ENCODE assay signal across 8 cellular contexts in the genomic region with DNA sequence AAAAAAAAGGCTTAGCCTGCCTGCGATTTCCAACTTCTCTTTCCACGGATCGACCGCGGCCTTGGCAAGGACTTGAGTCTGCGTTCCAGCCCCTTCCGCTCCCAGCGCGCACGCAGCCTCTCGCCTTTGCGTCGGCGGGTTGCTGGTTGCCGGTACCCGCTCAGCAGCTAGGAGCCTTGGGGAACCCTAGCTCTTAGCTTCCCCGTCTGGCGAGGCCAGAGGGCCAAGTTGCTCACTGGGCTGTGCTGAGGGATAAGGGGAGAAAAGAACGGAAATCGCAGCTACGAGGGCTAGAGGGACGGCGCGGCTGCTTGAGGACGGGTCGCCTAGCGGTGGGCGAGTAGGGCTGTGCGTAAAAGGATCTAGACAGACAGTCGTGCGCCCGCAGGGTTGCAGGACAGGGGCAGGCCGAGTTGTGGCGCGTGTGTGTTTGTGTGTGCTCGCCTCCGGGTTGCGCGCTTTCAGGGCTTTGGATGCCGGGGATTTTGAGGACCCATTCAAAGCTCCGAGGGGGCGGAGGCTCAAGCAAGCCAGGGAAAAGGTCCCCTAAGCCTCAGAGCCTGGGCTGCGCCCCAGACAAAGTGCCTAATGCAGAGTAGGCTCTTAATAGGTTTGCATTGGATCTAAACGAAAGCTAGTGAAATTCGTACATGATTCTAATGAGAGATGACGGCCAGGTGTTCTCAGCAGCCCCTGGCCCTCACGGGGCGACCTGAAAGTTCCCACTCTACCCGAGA. TPM values are rescaled to one million over a fixed set of nuclear protein-coding genes. Genes with fewer than 3 reads are reported as not detected.
DNase-seq lines count a peak whose midpoint lies in the region; ATAC-seq, FAIRE-seq and TF ChIP-seq lines count a peak whose summit lies in the region.

No MANE protein-coding gene starts in this region.

- no peak for ATAC-seq in HG03135 (IDR thresholded peaks at IDR 0.05; ENCODE audit: unreplicated experiment)
- no peak for ATAC-seq in GM19324 (IDR thresholded peaks at IDR 0.05; ENCODE audit: low FRiP score, unreplicated experiment)

- H3K9ac ChIP-seq in astrocyte (ENCODE audit: low read length) = no peak overlapping the region

- peak; percentile 20 for TF ChIP-seq CTCF in astrocyte (IDR thresholded peaks at IDR 0.05; ENCODE audit: insufficient read depth, low read depth, low read length)

- H3K4me2 ChIP-seq in astrocyte (ENCODE audit: low read length) = peak overlapping the region; percentile 92

- H3K4me1 Mint-ChIP-seq in astrocyte (ENCODE audit: low read depth, unreplicated experiment) = peaks cover 12% of the 10 kb centered on the region

- peak overlapping the region; percentile 55 for H3K4me3 ChIP-seq in astrocyte (ENCODE audit: insufficient read depth, low read depth, low read length)
- peak overlapping the region; percentile 42 for H3K4me3 ChIP-seq in iPS-18c (ENCODE audit: insufficient read depth, low read depth, low read length)
- H3K4me3 ChIP-seq in skeletal muscle cell (ENCODE audit: low read depth, low read length) = peak overlapping the region; percentile 47

- H3K27ac Mint-ChIP-seq in astrocyte (ENCODE audit: unreplicated experiment) = peak overlapping the region; percentile 66

- peak overlapping the region; percentile 58 for H3K4me3 Mint-ChIP-seq in astrocyte (ENCODE audit: unreplicated experiment)

- H3K27me3 Mint-ChIP-seq in astrocyte (ENCODE audit: low read depth, unreplicated experiment) = peaks cover 75% of the 10 kb centered on the region

- H3K79me2 ChIP-seq in astrocyte (ENCODE audit: insufficient read depth, low read length) = no peaks in the 10 kb centered on the region

- peaks cover 4% of the 10 kb centered on the region for H3K36me3 Mint-ChIP-seq in astrocyte (ENCODE audit: low read depth, unreplicated experiment)

- peak overlapping the region; percentile 91 for H2AFZ ChIP-seq in astrocyte (ENCODE audit: low read depth, low read length)

- FAIRE-seq in astrocyte (lab: Jason Lieb, UNC) = no peak

- peaks cover 13% of the 10 kb centered on the region for H3K9me3 Mint-ChIP-seq in astrocyte (ENCODE audit: unreplicated experiment)

- peaks cover 67% of the 10 kb centered on the region for H3K27me3 ChIP-seq in astrocyte (ENCODE audit: insufficient read depth, low read length)

- DNase-seq in EL (peak; percentile 66), NCI-H526 treated with DMSO at 0.1 percent for 48 hours (lab: John Stamatoyannopoulos, UW) (peak; percentile 57), astrocyte (ENCODE audit: low read depth) (peak; percentile 76), skeletal muscle cell (ENCODE audit: low read depth) (peak; percentile 25)
- DNase-seq in stimulated activated naive CD4-positive, alpha-beta T cell treated with Interleukin-2 at 50 U/mL for 16 hours (lab: John Stamatoyannopoulos, UW) = no peak

- H3K9me3 ChIP-seq in astrocyte (ENCODE audit: insufficient read depth, low read depth, low read length) = no peaks in the 10 kb centered on the region
- H3K9me3 ChIP-seq in iPS-18c (ENCODE audit: control insufficient read depth, insufficient read depth, low read length) = no peaks in the 10 kb centered on the region

- H3K36me3 ChIP-seq in astrocyte (ENCODE audit: insufficient read depth, low read length) = no peaks in the 10 kb centered on the region

- H3K27ac ChIP-seq in astrocyte (ENCODE audit: low read depth, low read length) = no peak overlapping the region

- peaks cover 4% of the 10 kb centered on the region for H4K20me1 ChIP-seq in astrocyte (ENCODE audit: insufficient read depth, low read length)

- H3K4me1 ChIP-seq in astrocyte (ENCODE audit: insufficient read depth, low read length) = peaks cover 17% of the 10 kb centered on the region

RNA-seq across cellular contexts. Expression of gene OSTM1, which starts 40.5 kb away (rescaled TPM):
- total RNA-seq in astrocyte = 58.3 and 72.8 TPM in 2 replicates

RNA-seq across cellular contexts. Expression of gene NR2E1, which starts 50.8 kb away (rescaled TPM):
- total RNA-seq in astrocyte = not detected in 2 replicates
